Comparison of ENCODE assay signal across 22 cellular contexts in the genomic region with DNA sequence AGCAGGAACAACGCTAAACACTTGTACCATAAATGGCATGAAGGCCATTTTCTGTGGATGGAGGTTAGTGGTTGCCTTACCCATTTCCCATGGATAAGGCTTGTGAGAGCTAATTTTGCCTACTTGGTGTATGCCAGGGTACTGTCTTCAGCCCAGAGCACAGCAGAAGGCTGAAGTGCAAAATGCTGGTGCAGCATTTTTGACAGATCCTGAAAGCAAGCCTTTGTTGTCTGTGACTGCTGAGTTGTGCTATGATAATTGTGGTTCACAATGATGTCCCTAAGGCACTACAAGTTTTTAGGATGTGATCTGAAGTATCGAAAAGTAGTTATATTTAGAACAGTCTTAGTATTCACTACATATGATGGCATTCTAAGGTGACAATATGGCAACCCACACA. TPM values are rescaled to one million over a fixed set of nuclear protein-coding genes. Genes with fewer than 3 reads are reported as not detected.
DNase-seq lines count a peak whose midpoint lies in the region; ATAC-seq and TF ChIP-seq lines count a peak whose summit lies in the region.
"Had no signal": no experiment of that assay in that cellular context is flagged by ENCODE, and none has a peak within 500 bp of the region (broad histone marks: within the 10 kb centered on the region; RNA-seq: fewer than 3 reads in every experiment).

No MANE protein-coding gene starts in this region.

- no peaks in the 10 kb centered on the region for H3K27me3 Mint-ChIP-seq in MCF 10A (ENCODE audit: insufficient read depth, unreplicated experiment)

- H3K27ac ChIP-seq in mammary epithelial cell (ENCODE audit: insufficient read depth, low read depth, low read length): no peak overlapping the region
- H3K27ac ChIP-seq: 22Rv1, SK-N-MC had no signal

- POLR2A ChIA-PET in MCF 10A (lab: Yijun Ruan, JAX): interaction anchor here (0.8 kb wide), 1 partner anchor 12 kb away, joined by 3 read pairs; no protein-coding TSS in a partner anchor

- no peak overlapping the region for H3K9ac ChIP-seq in mammary epithelial cell (ENCODE audit: insufficient read depth, low read length)

- no peak overlapping the region for H3K4me3 ChIP-seq in mammary epithelial cell (replicated peaks in 1 of 3; ENCODE audit: insufficient read depth in 1 of 3, low read depth in 2 of 3, low read length in 3 of 3)
- H3K4me3 ChIP-seq: SK-N-MC had no signal

- H3K4me3 Mint-ChIP-seq in MCF 10A (ENCODE audit: unreplicated experiment): no peak overlapping the region
- H3K4me3 Mint-ChIP-seq: CD8-positive, alpha-beta T cell had no signal

- no peaks in the 10 kb centered on the region for H3K4me1 Mint-ChIP-seq in MCF 10A (ENCODE audit: insufficient read depth, unreplicated experiment)

- in situ Hi-C loops in mammary epithelial cell (cut with MboI; ENCODE audit: low sequenced_read_pairs in 2 of 2): no loop called here
- in situ Hi-C loops in SK-MEL-5 (cut with HindIII; ENCODE audit: low pct_unique_long_range_greater_than_20kb, low sequenced_read_pairs): no loop called here

- DNase-seq in mammary epithelial cell (no peak), MCF 10A (ENCODE audit: unreplicated experiment) (no peak), SK-MEL-5 (ENCODE audit: low read depth, low spot score) (peak; percentile 81), head of caudate nucleus (peak in 22 of 42 donors; percentile 9 to 70 (median 33)), superior temporal gyrus (ENCODE audit: extremely low spot score) (peak; percentile 48), SW 1271 (lab: John Stamatoyannopoulos, UW) (no peak)
- DNase-seq: Calu3; CD8-positive, alpha-beta T cell; DMS153; H7; KG1; NCI-H1694; NCI-H2081; NCI-H2171 treated with DMSO at 0.1 percent for 48 hours; NCI-H446; NCI-H526; OCI-M1; SHP77 had no signal

- BruUV-seq in mammary epithelial cell (replicated peaks; lab: Mats Ljungman, UMichigan) (no TSS peak), MCF 10A (replicated peaks; lab: Mats Ljungman, UMichigan) (no TSS peak)

- WGBS in mammary epithelial cell (ENCODE audit: low coverage, missing lambda C conversion rate): 30% methylated on average over 2 of the region's 2 CpGs

- H2AFZ ChIP-seq in mammary epithelial cell (ENCODE audit: low read depth, low read length): peak overlapping the region; percentile 31

- H3K36me3 Mint-ChIP-seq in MCF 10A (ENCODE audit: insufficient read depth, unreplicated experiment): peaks cover 6% of the 10 kb centered on the region
- H3K36me3 Mint-ChIP-seq: CD8-positive, alpha-beta T cell had no signal

- ATAC-seq in SK-N-SH treated with all-trans-retinoic acid at 6 μM for 48 hours: no peak
- ATAC-seq in HG03432 (IDR thresholded peaks at IDR 0.05; ENCODE audit: unreplicated experiment): no peak
- ATAC-seq: CD8-positive, alpha-beta T cell had no signal

- peaks cover 5% of the 10 kb centered on the region for H3K9me3 Mint-ChIP-seq in MCF 10A (ENCODE audit: unreplicated experiment)
- H3K9me3 Mint-ChIP-seq: CD8-positive, alpha-beta T cell had no signal

- H3K4me2 ChIP-seq in mammary epithelial cell (ENCODE audit: insufficient read depth, low read depth, low read length): no peak overlapping the region

- CTCF ChIA-PET in mammary epithelial cell (lab: Charles Lee; ENCODE audit: low non-redundant PET) (no interaction called here), MCF 10A (lab: Yijun Ruan, JAX) (no interaction called here)

- dilution Hi-C loops in mammary epithelial cell (cut with HindIII; ENCODE audit: low sequenced_read_pairs): no loop called here

- no peak overlapping the region for H3K27ac Mint-ChIP-seq in MCF 10A (ENCODE audit: low read depth, unreplicated experiment)
- H3K27ac Mint-ChIP-seq: CD8-positive, alpha-beta T cell had no signal

- H3K27me3 ChIP-seq in mammary epithelial cell (ENCODE audit: insufficient read depth, low read length): no peaks in the 10 kb centered on the region

- H3K9me3 ChIP-seq in mammary epithelial cell (replicated peaks; ENCODE audit: insufficient read depth, low read length): no peaks in the 10 kb centered on the region

- TF ChIP-seq CTCF in mammary epithelial cell (conservative IDR thresholded peaks at IDR 0.05 in 1 of 2, IDR thresholded peaks at IDR 0.05 in 1 of 2; ENCODE audit: extremely low read depth in 1 of 2, insufficient read depth in 1 of 2, low read depth in 1 of 2, low read length in 2 of 2): no peak
- no peak for TF ChIP-seq CTCF in MCF 10A (IDR thresholded peaks at IDR 0.05; ENCODE audit: unreplicated experiment)

- no peaks in the 10 kb centered on the region for H3K4me1 ChIP-seq in mammary epithelial cell (ENCODE audit: insufficient read depth, low read length)

- H3K36me3 ChIP-seq in mammary epithelial cell (ENCODE audit: insufficient read depth, low read length): no peaks in the 10 kb centered on the region

- no peaks in the 10 kb centered on the region for H3K79me2 ChIP-seq in mammary epithelial cell (ENCODE audit: insufficient read depth, low read length)

- no peaks in the 10 kb centered on the region for H4K20me1 ChIP-seq in mammary epithelial cell (ENCODE audit: insufficient read depth, low read length)

- intact Hi-C loops in mammary epithelial cell (cut with micrococcal nuclease): no loop called here
- intact Hi-C loops in MCF 10A (cut with micrococcal nuclease): no loop called here
- intact Hi-C loops in head of caudate nucleus (cut with DNase I): no loop called here

TF ChIP-seq in SK-N-SH treated with all-trans-retinoic acid at 6 μM for 48 hours, 23 proteins besides CTCF, POLR2A, EP300 and RAD21:
- TF ChIP-seq, protein P1, sequence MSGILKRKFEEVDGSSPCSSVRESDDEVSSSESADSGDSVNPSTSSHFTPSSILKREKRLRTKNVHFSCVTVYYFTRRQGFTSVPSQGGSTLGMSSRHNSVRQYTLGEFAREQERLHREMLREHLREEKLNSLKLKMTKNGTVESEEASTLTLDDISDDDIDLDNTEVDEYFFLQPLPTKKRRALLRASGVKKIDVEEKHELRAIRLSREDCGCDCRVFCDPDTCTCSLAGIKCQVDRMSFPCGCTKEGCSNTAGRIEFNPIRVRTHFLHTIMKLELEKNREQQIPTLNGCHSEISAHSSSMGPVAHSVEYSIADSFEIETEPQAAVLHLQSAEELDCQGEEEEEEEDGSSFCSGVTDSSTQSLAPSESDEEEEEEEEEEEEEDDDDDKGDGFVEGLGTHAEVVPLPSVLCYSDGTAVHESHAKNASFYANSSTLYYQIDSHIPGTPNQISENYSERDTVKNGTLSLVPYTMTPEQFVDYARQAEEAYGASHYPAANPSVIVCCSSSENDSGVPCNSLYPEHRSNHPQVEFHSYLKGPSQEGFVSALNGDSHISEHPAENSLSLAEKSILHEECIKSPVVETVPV (CRISPR knock-in tag; IDR thresholded peaks at IDR 0.05): no peak
- no peak for TF ChIP-seq TOX (CRISPR knock-in tag; IDR thresholded peaks at IDR 0.05; ENCODE audit: borderline replicate concordance)
- no peak for TF ChIP-seq ISL1 (CRISPR knock-in tag; IDR thresholded peaks at IDR 0.05)
- no peak for TF ChIP-seq GLIS3 (CRISPR knock-in tag; IDR thresholded peaks at IDR 0.05)
- no peak for TF ChIP-seq ZFP3 (CRISPR knock-in tag; IDR thresholded peaks at IDR 0.05)
- TF ChIP-seq CSDC2 (CRISPR knock-in tag; IDR thresholded peaks at IDR 0.05): no peak
- TF ChIP-seq ZNF8 (CRISPR knock-in tag; IDR thresholded peaks at IDR 0.05): no peak

RNA-seq across cellular contexts. Expression of a gene that starts 14.7 kb away (rescaled TPM):
- 10 to 100 TPM; 25.0 to 38.1 TPM for total RNA-seq in mammary epithelial cell
- 25.2 TPM for polyA plus RNA-seq in mammary epithelial cell
- polyA minus RNA-seq in mammary epithelial cell: 5.1 TPM
- 18.7 and 36.5 TPM in 2 replicates for total RNA-seq in MCF 10A (2022)
- total RNA-seq in SK-MEL-5 (2014; rRNA removed; shearing (Covaris generic)): 86.4 and 87.5 TPM in 2 replicates
- 50.8 and 70.3 TPM in 2 replicates for polyA plus RNA-seq in SK-MEL-5 (2015; cell fraction: cytosol; rRNA removed)
- 50.0 and 66.1 TPM in 2 replicates for polyA plus RNA-seq in SK-MEL-5 (2015; cell fraction: nucleus; rRNA removed)

Comparison
In these comparisons a context has a peak if more than half of its experiments do, and no peak if none do; other contexts are left out.
1. DNase-seq: peak in SK-MEL-5 (single experiment), head of caudate nucleus (22 of 42) and superior temporal gyrus (single experiment); none in mammary epithelial cell (single experiment), MCF 10A (single experiment) and SW 1271 (0 of 2).